ENCODE assay signal across 9 cellular contexts in genomic region chr6:20919677-20920385, GRCh38.
DNase-seq lines count a peak whose midpoint lies in the region; ATAC-seq and TF ChIP-seq lines count a peak whose summit lies in the region.
"Had no signal": no experiment of that assay in that cellular context is flagged by ENCODE, and none has a peak within 500 bp of the region (broad histone marks: within the 10 kb centered on the region; RNA-seq: fewer than 3 reads in every experiment).

No MANE protein-coding gene starts in this region.

- ATAC-seq in GM18511 (IDR thresholded peaks at IDR 0.05; ENCODE audit: unreplicated experiment): peak; percentile 84
- peak; percentile 89 for ATAC-seq in GM21390 (IDR thresholded peaks at IDR 0.05; ENCODE audit: unreplicated experiment)
- ATAC-seq in HG03159 (IDR thresholded peaks at IDR 0.05; ENCODE audit: unreplicated experiment): peak; percentile 86

- intact Hi-C loops in lower leg skin (cut with DNase I; ENCODE audit: low total_unique reads): no loop called here

- TF ChIP-seq POLR2A in lower leg skin (IDR thresholded peaks at IDR 0.05): no peak

- no peak overlapping the region for H3K4me3 ChIP-seq in epithelial cell of esophagus (ENCODE audit: low read length)
- no peak overlapping the region for H3K4me3 ChIP-seq in lower leg skin (ENCODE audit: low read depth, poor library complexity, severe bottlenecking)

- TF ChIP-seq CTCF in epithelial cell of esophagus (IDR thresholded peaks at IDR 0.05; ENCODE audit: insufficient read depth, low read depth, low read length, missing control alignments): no peak
- TF ChIP-seq CTCF in lower leg skin (IDR thresholded peaks at IDR 0.05): no peak

- DNase-seq in epithelial cell of esophagus (ENCODE audit: low read depth) (peak; percentile 16), NCI-H446 (lab: John Stamatoyannopoulos, UW) (no peak), lower leg skin (ENCODE audit: low spot score in 2 of 2) (no peak), NCI-H345 (lab: John Stamatoyannopoulos, UW) (no peak), NAMALWA (ENCODE audit: low spot score) (no peak)
- DNase-seq: cerebellar nuclear complex had no signal

- WGBS in lower leg skin, 2 donors: 76 to 78% methylated on average over 4 of the region's 4 CpGs
